ENCODE assay signal across 8 cellular contexts in genomic region chr1:160768295-160768657, GRCh38. TPM values are rescaled to one million over a fixed set of nuclear protein-coding genes. Genes with fewer than 3 reads are reported as not detected.
DNase-seq lines count a peak whose midpoint lies in the region; TF ChIP-seq lines count a peak whose summit lies in the region.

No MANE protein-coding gene starts in this region.

- peaks cover 9% of the 10 kb centered on the region; the same call in 1 of the 2 replicates for H3K4me1 Mint-ChIP-seq in HFFc6 (ENCODE audit: low read depth)

- TF ChIP-seq CTCF in GM13977 (IDR thresholded peaks at IDR 0.05; ENCODE audit: extremely low read depth, insufficient read depth, missing control alignments) (peak; percentile 97), HFFc6 (IDR thresholded peaks at IDR 0.05) (peak; percentile 71)

- peak; percentile 62 for DNase-seq in GM13977 (ENCODE audit: low spot score)
- DNase-seq in HFFc6 = peak; percentile 29
- DNase-seq in NCI-H526 (lab: John Stamatoyannopoulos, UW) = peak; percentile 29 to 68
- DNase-seq in activated CD8-positive, alpha-beta memory T cell treated with anti-CD3 and anti-CD28 coated beads, Interleukin-2, amount 50 U/mL, for 4 hours = peak; percentile 87
- peak; percentile 74 for DNase-seq in germinal center (ENCODE audit: low spot score)
- DNase-seq in stimulated activated CD4-positive, alpha-beta T cell treated with anti-CD3 and anti-CD28 coated beads, Interleukin-2, amount 100 ng/mL, for 24 hours = peak; percentile 87 to 88
- no peak for DNase-seq in NCI-H524 (lab: John Stamatoyannopoulos, UW)
- no peak for DNase-seq in epidermal melanocyte (ENCODE audit: insufficient read length, low spot score)

- peak overlapping the region; percentile 64 for H3K27ac Mint-ChIP-seq in HFFc6

- no peaks in the 10 kb centered on the region for H3K9me3 Mint-ChIP-seq in HFFc6

- peak overlapping the region; percentile 73 for H3K4me3 Mint-ChIP-seq in HFFc6

- in situ Hi-C loops in GM13977 (cut with MboI; ENCODE audit: low pct_unique_long_range_greater_than_20kb, low sequenced_read_pairs, unreplicated experiment) = no loop called here

- H3K36me3 Mint-ChIP-seq in HFFc6 (ENCODE audit: low read depth) = no peaks in the 10 kb centered on the region

- peaks cover 6% of the 10 kb centered on the region for H3K27me3 Mint-ChIP-seq in HFFc6 (ENCODE audit: insufficient read depth)

RNA-seq across cellular contexts. Expression of gene LY9, which starts 27.7 kb away (rescaled TPM):
- not detected for total RNA-seq in HFFc6 (2021; fragmentation: NEBNext Ultra II Directional; extraction: Animal tissue kit (Norgen Biotek cat#: 25700))

RNA-seq across cellular contexts. Expression of gene SLAMF7, which starts 29.2 kb away (rescaled TPM):
- not detected for total RNA-seq in HFFc6 (2021; fragmentation: NEBNext Ultra II Directional; extraction: Animal tissue kit (Norgen Biotek cat#: 25700))

RNA-seq across cellular contexts. Expression of gene CD48, which starts 56.7 kb away (rescaled TPM):
- total RNA-seq in HFFc6 (2021; fragmentation: NEBNext Ultra II Directional; extraction: Animal tissue kit (Norgen Biotek cat#: 25700)) = not detected

Comparison
In these comparisons a context has a peak if more than half of its experiments do, and no peak if none do; other contexts are left out.
1. DNase-seq: peak in GM13977 (single experiment), HFFc6 (single experiment), NCI-H526 (2 of 2), activated CD8-positive, alpha-beta memory T cell treated with anti-CD3 and anti-CD28 coated beads, Interleukin-2, amount 50 U/mL, for 4 hours (single experiment), germinal center (single experiment) and stimulated activated CD4-positive, alpha-beta T cell treated with anti-CD3 and anti-CD28 coated beads, Interleukin-2, amount 100 ng/mL, for 24 hours (2 of 2); none in NCI-H524 (0 of 2) and epidermal melanocyte (single experiment).